Comparison of ENCODE assay signal across 21 cellular contexts in the genomic region with DNA sequence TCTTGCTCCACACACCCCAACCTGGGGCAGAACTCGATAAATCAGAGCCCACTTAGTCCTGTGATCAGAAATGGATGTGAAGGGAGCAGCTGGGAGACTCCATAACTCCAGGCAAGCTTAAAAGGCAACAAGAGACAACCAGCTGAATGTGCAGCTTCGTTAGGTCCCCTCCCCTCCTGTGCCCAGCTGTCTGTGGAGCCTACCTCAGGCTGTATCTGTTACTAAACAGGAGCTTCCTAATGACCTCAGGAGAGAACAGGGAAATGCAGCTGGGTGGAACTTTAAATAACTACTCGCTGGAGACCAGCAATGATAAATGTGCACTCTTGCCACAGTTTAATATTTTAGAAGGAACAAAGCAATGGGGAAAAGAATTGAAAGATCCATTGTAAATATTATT. TPM values are rescaled to one million over a fixed set of nuclear protein-coding genes. Genes with fewer than 3 reads are reported as not detected.
A peak's percentile ranks its signal among the peaks of the same experiment; 100 is the strongest.
DNase-seq lines count a peak whose midpoint lies in the region; ATAC-seq and TF ChIP-seq lines count a peak whose summit lies in the region.
"Had no signal": no experiment of that assay in that cellular context is flagged by ENCODE, and none has a peak within 500 bp of the region (broad histone marks: within the 10 kb centered on the region; RNA-seq: fewer than 3 reads in every experiment).

No MANE protein-coding gene starts in this region.

- H3K36me3 ChIP-seq in gastroesophageal sphincter, result no peaks in the 10 kb centered on the region
- no peaks in the 10 kb centered on the region for H3K36me3 ChIP-seq in sigmoid colon
- no peaks in the 10 kb centered on the region for H3K36me3 ChIP-seq in mucosa of descending colon (ENCODE audit: low read depth)
- H3K36me3 ChIP-seq: ascending aorta, thyroid gland had no signal

- TF ChIP-seq CTCF in gastroesophageal sphincter (IDR thresholded peaks at IDR 0.05) (no peak), sigmoid colon (IDR thresholded peaks at IDR 0.05) (no peak), mucosa of descending colon (IDR thresholded peaks at IDR 0.05) (no peak)

- H3K4me3 ChIP-seq in gastroesophageal sphincter (no peak overlapping the region), sigmoid colon (no peak overlapping the region), mucosa of descending colon (no peak overlapping the region)
- H3K4me3 ChIP-seq: ascending aorta, thyroid gland had no signal

- 49% methylated on average over 3 of the region's 3 CpGs; no CpG with 5 or more reads in 1 of the 2 donors for WGBS in gastroesophageal sphincter (ENCODE audit: low coverage in 1 of 2), 2 donors
- WGBS in sigmoid colon, 2 donors, result 45 to 56% methylated on average over 3 of the region's 3 CpGs

- intact Hi-C loops in sigmoid colon (cut with DNase I), result no loop called here
- intact Hi-C loops in mucosa of descending colon (cut with DNase I, micrococcal nuclease), result no loop called here

- TF ChIP-seq POLR2A in gastroesophageal sphincter (IDR thresholded peaks at IDR 0.05) (no peak), sigmoid colon (IDR thresholded peaks at IDR 0.05) (no peak)

- H3K27ac ChIP-seq in gastroesophageal sphincter, result peak overlapping the region in 3 of 4 donors; percentile 27 to 51 (median 50)
- peak overlapping the region; percentile 39 to 69 (median 48) for H3K27ac ChIP-seq in sigmoid colon
- H3K27ac ChIP-seq: C4-2B, thyroid gland had no signal

- H3K27me3 ChIP-seq in gastroesophageal sphincter (no peaks in the 10 kb centered on the region), sigmoid colon (no peaks in the 10 kb centered on the region)
- H3K27me3 ChIP-seq: ascending aorta, thyroid gland had no signal

- DNase-seq in NCI-H1417 (lab: John Stamatoyannopoulos, UW) (peak in 2 of 3 experiments; percentile 15 to 54), NCI-H1417 treated with DMSO at 0.1 percent for 48 hours (lab: John Stamatoyannopoulos, UW) (no peak), NCI-H146 (lab: John Stamatoyannopoulos, UW) (peak; percentile 46), sigmoid colon (peak; percentile 68), mucosa of descending colon (no peak), kidney tubule cell (ENCODE audit: low spot score) (no peak)
- no peak for DNase-seq in stimulated activated CD4-positive, alpha-beta T cell treated with anti-CD3 and anti-CD28 coated beads, Interleukin-2, amount 100 ng/mL, for 24 hours
- DNase-seq: 8988T; activated CD4-positive, alpha-beta T cell treated with anti-CD3 and anti-CD28 coated beads for 4 hours; activated CD8-positive, alpha-beta memory T cell treated with anti-CD3 and anti-CD28 coated beads, Interleukin-2, amount 50 U/mL, for 4 hours; activated naive CD4-positive, alpha-beta T cell; DMS79 treated with DMSO at 0.1 percent for 48 hours; hippocampal formation; NCI-H1930; T1000; thyroid gland had no signal

- H3K4me1 ChIP-seq in gastroesophageal sphincter, result peaks cover 0 to 49% (median 4%) of the 10 kb centered on the region in 3 donors
- peaks cover 0 to 41% (median 33%) of the 10 kb centered on the region in 4 donors for H3K4me1 ChIP-seq in sigmoid colon
- no peaks in the 10 kb centered on the region for H3K4me1 ChIP-seq in mucosa of descending colon (ENCODE audit: low read depth)

- ATAC-seq in gastroesophageal sphincter, result peak; percentile 64
- no peak for ATAC-seq in mucosa of descending colon
- ATAC-seq: stimulated activated effector memory CD8-positive, alpha-beta T cell treated with anti-CD3 and anti-CD28 coated beads, Interleukin-12 subunit alpha, Interleukin-12 subunit beta, amount 100 ng/mL, for 72 hours had no signal

- TF ChIP-seq EP300 in gastroesophageal sphincter (IDR thresholded peaks at IDR 0.05) (no peak), sigmoid colon (IDR thresholded peaks at IDR 0.05) (no peak)

- H3K9me3 ChIP-seq in gastroesophageal sphincter (no peaks in the 10 kb centered on the region), sigmoid colon (no peaks in the 10 kb centered on the region), mucosa of descending colon (no peaks in the 10 kb centered on the region)
- H3K9me3 ChIP-seq: ascending aorta, thyroid gland had no signal

RNA-seq across cellular contexts. Expression of a gene that starts 25.9 kb away (rescaled TPM):
- total RNA-seq in gastroesophageal sphincter, result 10 to 100 TPM; 10.1 to 27.2 (median 16.7) TPM
- total RNA-seq in sigmoid colon, result 10 to 100 TPM; 18.9 to 29.9 (median 25.2) TPM
- polyA plus RNA-seq in sigmoid colon, result 1 to 10 TPM; 2.4 to 7.1 (median 2.5) TPM
- 10 to 100 TPM in 1 of 3 donors, 1 to 10 TPM in 2; 3.2 to 18.2 (median 6.8) TPM for total RNA-seq in mucosa of descending colon
- total RNA-seq: HT-29 had no signal

Comparison
In these comparisons a context has a peak if more than half of its experiments do, and no peak if none do; other contexts are left out.
1. DNase-seq: peak in NCI-H1417 (2 of 3), NCI-H146 (single experiment) and sigmoid colon (single experiment); none in NCI-H1417 treated with DMSO at 0.1 percent for 48 hours (single experiment), mucosa of descending colon (0 of 3), stimulated activated CD4-positive, alpha-beta T cell treated with anti-CD3 and anti-CD28 coated beads, Interleukin-2, amount 100 ng/mL, for 24 hours (0 of 2) and kidney tubule cell (single experiment).